ENCODE assay signal across 25 cellular contexts in the genomic region with DNA sequence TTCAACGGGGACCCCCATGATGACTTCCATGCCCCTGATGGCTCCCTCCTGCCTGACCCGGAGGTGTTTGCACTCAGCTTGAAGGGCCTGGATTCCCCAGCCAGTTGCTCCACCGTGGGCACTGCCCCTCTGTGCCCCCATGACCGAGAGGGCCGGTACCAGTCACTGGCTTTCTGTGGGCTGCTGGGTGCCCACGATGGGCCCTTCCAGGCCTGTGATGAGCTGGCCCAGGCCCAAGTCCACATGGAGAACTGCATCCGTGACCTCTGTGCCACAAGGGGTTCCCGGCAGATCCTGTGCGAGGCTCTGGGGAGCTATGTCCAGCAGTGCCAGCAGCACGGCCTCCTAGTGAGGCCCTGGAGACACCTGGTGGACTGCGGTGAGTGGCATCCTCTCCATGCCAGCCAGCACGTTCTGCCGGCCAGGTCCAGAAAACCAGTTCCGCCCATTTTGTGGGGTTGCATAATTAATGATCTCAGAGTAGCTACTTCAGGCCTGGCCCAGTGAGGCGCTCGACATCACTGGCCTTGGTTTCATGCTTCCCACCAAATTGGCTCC. TPM values are rescaled to one million over a fixed set of nuclear protein-coding genes. Genes with fewer than 3 reads are reported as not detected.
"Had no signal": no experiment of that assay in that cellular context is flagged by ENCODE, and none has a peak within 500 bp of the region (broad histone marks: within the 10 kb centered on the region; RNA-seq: fewer than 3 reads in every experiment).

No MANE protein-coding gene starts in this region.

- H3K4me1 Mint-ChIP-seq: activated CD4-positive, alpha-beta memory T cell treated with anti-CD3 and anti-CD28 coated beads, Interleukin-2, amount 10 ng/mL, durations not matched to agents 7 days and 5 days; activated CD4-positive, alpha-beta T cell treated with anti-CD3 and anti-CD28 coated beads for 36 hours had no signal

- ATAC-seq: activated CD4-positive, alpha-beta T cell treated with anti-CD3 and anti-CD28 coated beads for 36 hours; activated T-cell treated with anti-CD3 and anti-CD28 coated beads, Interleukin-2, amount 50 U/mL, for 72 hours; SK-N-SH treated with all-trans-retinoic acid at 6 μM for 48 hours had no signal

- H3K36me3 Mint-ChIP-seq: activated naive CD8-positive, alpha-beta T cell treated with anti-CD3 and anti-CD28 coated beads, Interleukin-2, amount 10 ng/mL, durations not matched to agents 7 days and 5 days had no signal

- H3K4me3 Mint-ChIP-seq: activated CD4-positive, alpha-beta memory T cell treated with anti-CD3 and anti-CD28 coated beads, Interleukin-2, amount 10 ng/mL, durations not matched to agents 7 days and 5 days; activated CD4-positive, alpha-beta T cell treated with anti-CD3 and anti-CD28 coated beads for 36 hours; activated naive CD8-positive, alpha-beta T cell treated with anti-CD3 and anti-CD28 coated beads, Interleukin-2, amount 10 ng/mL, durations not matched to agents 7 days and 5 days; activated T-cell treated with anti-CD3 and anti-CD28 coated beads, Interleukin-2, amount 50 U/mL, for 72 hours had no signal

- H3K4me1 ChIP-seq: adrenal gland, SJSA1 had no signal

- H3K9me3 ChIP-seq: adrenal gland had no signal

- DNase-seq: activated CD4-positive, alpha-beta memory T cell treated with anti-CD3 and anti-CD28 coated beads, Interleukin-2, amount 10 ng/mL, durations not matched to agents 7 days and 5 days; activated CD4-positive, alpha-beta T cell treated with anti-CD3 and anti-CD28 coated beads for 36 hours; activated CD4-positive, alpha-beta T cell treated with anti-CD3 and anti-CD28 coated beads, Interleukin-2, amount 50 U/mL, for 1 hour; activated naive CD4-positive, alpha-beta T cell treated with anti-CD3 and anti-CD28 coated beads, Interleukin-2, amount 50 U/mL, for 16 hours; activated naive CD8-positive, alpha-beta T cell treated with anti-CD3 and anti-CD28 coated beads, Interleukin-2, amount 10 ng/mL, durations not matched to agents 7 days and 5 days; activated T-cell treated with anti-CD3 and anti-CD28 coated beads, Interleukin-2, amount 50 U/mL, for 72 hours; cerebellar nuclear complex; Kasumi-1; NCI-H1048; NCI-H146; NCI-H187 treated with DMSO at 0.1 percent for 48 hours; NCI-H2081 treated with DMSO at 0.1 percent for 48 hours; NCI-H446; NCI-H524 treated with DMSO at 0.1 percent for 48 hours; NCI-H748 treated with DMSO at 0.1 percent for 48 hours; SHP77; T-helper 2 cell; WERI-Rb-1 had no signal

- H3K36me3 ChIP-seq: adrenal gland, SJSA1, WERI-Rb-1 had no signal

- H3K27me3 ChIP-seq: SJSA1 had no signal

- H3K27ac Mint-ChIP-seq: activated CD4-positive, alpha-beta memory T cell treated with anti-CD3 and anti-CD28 coated beads, Interleukin-2, amount 10 ng/mL, durations not matched to agents 7 days and 5 days; activated CD4-positive, alpha-beta T cell treated with anti-CD3 and anti-CD28 coated beads for 36 hours; activated naive CD8-positive, alpha-beta T cell treated with anti-CD3 and anti-CD28 coated beads, Interleukin-2, amount 10 ng/mL, durations not matched to agents 7 days and 5 days; activated T-cell treated with anti-CD3 and anti-CD28 coated beads, Interleukin-2, amount 50 U/mL, for 72 hours; activated T-helper 2 cell treated with anti-CD3 and anti-CD28 coated beads, Interferon-gamma antibody, Interleukin-2, Interleukin-4, amounts not matched to agents 10 μg/mL and 5 μg/mL and 100 μg/mL, durations not matched to agents 14 hours and 24 hours and 36 hours had no signal

- H3K27ac ChIP-seq: adrenal gland, SJSA1, WERI-Rb-1 had no signal

- H3K4me3 ChIP-seq: adrenal gland, SJSA1 had no signal

RNA-seq across cellular contexts. Expression of gene FXYD3, which starts 34.9 kb away (rescaled TPM):
- total RNA-seq: activated CD4-positive, alpha-beta memory T cell treated with anti-CD3 and anti-CD28 coated beads, Interleukin-2, amount 10 ng/mL, durations not matched to agents 7 days and 5 days; activated CD4-positive, alpha-beta T cell treated with anti-CD3 and anti-CD28 coated beads for 36 hours; activated CD8-positive, alpha-beta memory T cell treated with anti-CD3 and anti-CD28 coated beads for 36 hours; activated naive CD8-positive, alpha-beta T cell treated with anti-CD3 and anti-CD28 coated beads, Interleukin-2, amount 10 ng/mL, durations not matched to agents 7 days and 5 days; activated T-cell treated with anti-CD3 and anti-CD28 coated beads, Interleukin-2, amount 50 U/mL, for 72 hours; activated T-helper 2 cell treated with anti-CD3 and anti-CD28 coated beads, Interferon-gamma antibody, Interleukin-2, Interleukin-4, amounts not matched to agents 10 μg/mL and 5 μg/mL and 100 μg/mL, durations not matched to agents 14 hours and 24 hours and 36 hours; cardiac septum; SJSA1 had no signal

RNA-seq across cellular contexts. Expression of gene HPN, which starts 39.2 kb away (rescaled TPM):
- total RNA-seq: activated CD4-positive, alpha-beta memory T cell treated with anti-CD3 and anti-CD28 coated beads, Interleukin-2, amount 10 ng/mL, durations not matched to agents 7 days and 5 days; activated CD8-positive, alpha-beta memory T cell treated with anti-CD3 and anti-CD28 coated beads for 36 hours; M059J; SJSA1 had no signal

RNA-seq across cellular contexts. Expression of gene LGI4, which starts 54.2 kb away (rescaled TPM):
- total RNA-seq: activated CD8-positive, alpha-beta memory T cell treated with anti-CD3 and anti-CD28 coated beads for 36 hours; M059J; SJSA1 had no signal

RNA-seq across cellular contexts. Expression of gene FXYD1, which starts 57.9 kb away (rescaled TPM):
- total RNA-seq: activated CD8-positive, alpha-beta memory T cell treated with anti-CD3 and anti-CD28 coated beads for 36 hours; activated naive CD8-positive, alpha-beta T cell treated with anti-CD3 and anti-CD28 coated beads, Interleukin-2, amount 10 ng/mL, durations not matched to agents 7 days and 5 days; M059J; SJSA1 had no signal
